ENCODE assay signal across 33 cellular contexts in the genomic region with DNA sequence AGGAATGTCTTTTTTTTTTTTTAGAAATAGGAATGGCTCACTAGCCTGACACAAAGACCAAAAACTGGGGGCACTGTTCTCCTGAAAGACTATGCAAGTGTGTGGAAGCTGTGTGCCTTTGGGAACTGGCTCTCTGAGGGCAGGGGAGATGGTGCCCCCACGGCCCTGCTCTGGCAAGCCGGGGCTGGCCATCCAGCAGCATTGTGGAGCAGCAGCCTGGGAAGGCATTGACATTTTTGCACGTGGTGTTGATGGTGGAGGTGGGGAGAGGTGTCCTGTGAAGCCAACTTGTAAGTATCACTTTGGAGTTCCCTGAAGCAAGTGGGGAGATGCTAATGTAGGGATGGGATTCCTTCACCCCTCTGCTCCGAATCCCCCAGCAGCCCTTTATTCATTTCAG.
"Had no signal": no experiment of that assay in that cellular context is flagged by ENCODE, and none has a peak within 500 bp of the region (broad histone marks: within the 10 kb centered on the region; RNA-seq: fewer than 3 reads in every experiment).

No MANE protein-coding gene starts in this region.

- H3K27ac Mint-ChIP-seq: activated B cell treated with CpG ODN at 0.5 μM for 24 hours; activated CD4-positive, alpha-beta memory T cell treated with anti-CD3 and anti-CD28 coated beads, Interleukin-2, amount 10 ng/mL, durations not matched to agents 7 days and 5 days; activated CD4-positive, alpha-beta T cell treated with anti-CD3 and anti-CD28 coated beads, Interleukin-2, amount 10 ng/mL, durations not matched to agents 24 days and 14 days; activated CD8-positive, alpha-beta memory T cell treated with anti-CD3 and anti-CD28 coated beads, Interleukin-2, amount 10 ng/mL, durations not matched to agents 7 days and 5 days; activated CD8-positive, alpha-beta T cell treated with anti-CD3 and anti-CD28 coated beads, Interleukin-2, amount 10 ng/mL, durations not matched to agents 7 days and 5 days; activated naive CD4-positive, alpha-beta T cell treated with anti-CD3 and anti-CD28 coated beads for 36 hours; activated naive CD4-positive, alpha-beta T cell treated with anti-CD3 and anti-CD28 coated beads, Interleukin-2, amount 50 U/mL, for 72 hours; activated naive CD8-positive, alpha-beta T cell treated with anti-CD3 and anti-CD28 coated beads for 36 hours; activated T-cell treated with anti-CD3 and anti-CD28 coated beads, Interleukin-2, amount 50 U/mL, for 24 hours; T-helper 1 cell treated with Interleukin-12 subunit alpha and Interleukin-12 subunit beta and Interleukin-4 antibody, amounts not matched to agents 30 μg/mL and 1 μg/mL, for 36 hours; T-helper 2 cell treated with Interferon-gamma antibody and Interleukin-4, amounts not matched to agents 5 μg/mL and 100 μg/mL, for 36 hours had no signal

- H3K36me3 ChIP-seq: adrenal gland, brain microvascular endothelial cell, breast epithelium had no signal

- H3K27me3 ChIP-seq: adrenal gland, body of pancreas, brain microvascular endothelial cell, breast epithelium had no signal

- H3K9me3 Mint-ChIP-seq: activated B cell treated with CpG ODN at 0.5 μM for 24 hours; activated CD4-positive, alpha-beta memory T cell treated with anti-CD3 and anti-CD28 coated beads, Interleukin-2, amount 10 ng/mL, durations not matched to agents 7 days and 5 days; activated CD4-positive, alpha-beta T cell treated with anti-CD3 and anti-CD28 coated beads, Interleukin-2, amount 10 ng/mL, durations not matched to agents 24 days and 14 days; activated naive CD4-positive, alpha-beta T cell treated with anti-CD3 and anti-CD28 coated beads for 36 hours; activated T-cell treated with anti-CD3 and anti-CD28 coated beads, Interleukin-2, amount 50 U/mL, for 24 hours; T-helper 1 cell treated with Interleukin-12 subunit alpha and Interleukin-12 subunit beta and Interleukin-4 antibody, amounts not matched to agents 30 μg/mL and 1 μg/mL, for 36 hours; T-helper 2 cell treated with Interferon-gamma antibody and Interleukin-4, amounts not matched to agents 5 μg/mL and 100 μg/mL, for 36 hours had no signal

- H3K4me1 ChIP-seq: adrenal gland, body of pancreas, breast epithelium had no signal

- H3K9me3 ChIP-seq: adrenal gland, body of pancreas, breast epithelium had no signal

- H3K27ac ChIP-seq: adrenal gland, body of pancreas, brain microvascular endothelial cell, breast epithelium, VCaP had no signal

- H3K36me3 Mint-ChIP-seq: activated CD8-positive, alpha-beta memory T cell treated with anti-CD3 and anti-CD28 coated beads, Interleukin-2, amount 10 ng/mL, durations not matched to agents 7 days and 5 days; activated naive CD4-positive, alpha-beta T cell treated with anti-CD3 and anti-CD28 coated beads, Interleukin-2, amount 50 U/mL, for 72 hours; activated naive CD8-positive, alpha-beta T cell treated with anti-CD3 and anti-CD28 coated beads for 36 hours had no signal

- ATAC-seq: activated CD8-positive, alpha-beta memory T cell treated with anti-CD3 and anti-CD28 coated beads, Interleukin-2, amount 10 ng/mL, durations not matched to agents 7 days and 5 days; activated CD8-positive, alpha-beta T cell treated with anti-CD3 and anti-CD28 coated beads, Interleukin-2, amount 10 ng/mL, durations not matched to agents 7 days and 5 days; activated naive CD4-positive, alpha-beta T cell treated with anti-CD3 and anti-CD28 coated beads, Interleukin-2, amount 50 U/mL, for 72 hours; body of pancreas had no signal

- H3K27me3 Mint-ChIP-seq: activated CD4-positive, alpha-beta memory T cell treated with anti-CD3 and anti-CD28 coated beads, Interleukin-2, amount 10 ng/mL, durations not matched to agents 7 days and 5 days; activated CD8-positive, alpha-beta memory T cell treated with anti-CD3 and anti-CD28 coated beads, Interleukin-2, amount 10 ng/mL, durations not matched to agents 7 days and 5 days; activated T-cell treated with anti-CD3 and anti-CD28 coated beads, Interleukin-2, amount 50 U/mL, for 24 hours had no signal

- H3K4me3 Mint-ChIP-seq: activated B cell treated with CpG ODN at 0.5 μM for 24 hours; activated CD4-positive, alpha-beta memory T cell treated with anti-CD3 and anti-CD28 coated beads, Interleukin-2, amount 10 ng/mL, durations not matched to agents 7 days and 5 days; activated CD4-positive, alpha-beta T cell treated with anti-CD3 and anti-CD28 coated beads, Interleukin-2, amount 10 ng/mL, durations not matched to agents 24 days and 14 days; activated CD8-positive, alpha-beta memory T cell treated with anti-CD3 and anti-CD28 coated beads, Interleukin-2, amount 10 ng/mL, durations not matched to agents 7 days and 5 days; activated CD8-positive, alpha-beta T cell treated with anti-CD3 and anti-CD28 coated beads, Interleukin-2, amount 10 ng/mL, durations not matched to agents 7 days and 5 days; activated naive CD4-positive, alpha-beta T cell treated with anti-CD3 and anti-CD28 coated beads for 36 hours; activated naive CD8-positive, alpha-beta T cell treated with anti-CD3 and anti-CD28 coated beads for 36 hours; activated T-cell treated with anti-CD3 and anti-CD28 coated beads, Interleukin-2, amount 50 U/mL, for 24 hours; T-helper 1 cell treated with Interleukin-12 subunit alpha and Interleukin-12 subunit beta and Interleukin-4 antibody, amounts not matched to agents 30 μg/mL and 1 μg/mL, for 36 hours; T-helper 2 cell treated with Interferon-gamma antibody and Interleukin-4, amounts not matched to agents 5 μg/mL and 100 μg/mL, for 36 hours had no signal

- H3K4me3 ChIP-seq: adrenal gland, body of pancreas, breast epithelium had no signal

- H3K4me1 Mint-ChIP-seq: activated B cell treated with CpG ODN at 0.5 μM for 24 hours; activated CD4-positive, alpha-beta memory T cell treated with anti-CD3 and anti-CD28 coated beads, Interleukin-2, amount 10 ng/mL, durations not matched to agents 7 days and 5 days; activated CD4-positive, alpha-beta T cell treated with anti-CD3 and anti-CD28 coated beads, Interleukin-2, amount 10 ng/mL, durations not matched to agents 24 days and 14 days; activated CD8-positive, alpha-beta memory T cell treated with anti-CD3 and anti-CD28 coated beads, Interleukin-2, amount 10 ng/mL, durations not matched to agents 7 days and 5 days; activated naive CD8-positive, alpha-beta T cell treated with anti-CD3 and anti-CD28 coated beads for 36 hours had no signal

- DNase-seq: activated B cell treated with CpG ODN at 0.5 μM for 24 hours; activated CD4-positive, alpha-beta memory T cell treated with anti-CD3 and anti-CD28 coated beads, Interleukin-2, amount 10 ng/mL, durations not matched to agents 7 days and 5 days; activated CD4-positive, alpha-beta T cell treated with anti-CD3 and anti-CD28 coated beads for 4 hours; activated CD4-positive, alpha-beta T cell treated with anti-CD3 and anti-CD28 coated beads, Interleukin-2, amount 10 ng/mL, durations not matched to agents 24 days and 14 days; activated CD4-positive, alpha-beta T cell treated with anti-CD3 and anti-CD28 coated beads, Interleukin-2, amount 50 U/mL, for 1 hour; activated CD4-positive, alpha-beta T cell treated with anti-CD3 and anti-CD28 coated beads, Interleukin-2, amount 50 U/mL, for 4 hours; activated CD4-positive, CD25-positive, alpha-beta regulatory T cell treated with anti-CD3 and anti-CD28 coated beads, Interleukin-2, amount 50 U/mL, for 72 hours; activated CD8-positive, alpha-beta memory T cell treated with anti-CD3 and anti-CD28 coated beads for 24 hours; activated CD8-positive, alpha-beta memory T cell treated with anti-CD3 and anti-CD28 coated beads, Interleukin-2, amount 10 ng/mL, durations not matched to agents 7 days and 5 days; activated CD8-positive, alpha-beta memory T cell treated with anti-CD3 and anti-CD28 coated beads, Interleukin-2, amount 50 U/mL, for 48 hours; activated CD8-positive, alpha-beta T cell treated with anti-CD3 and anti-CD28 coated beads, Interleukin-2, amount 10 ng/mL, durations not matched to agents 7 days and 5 days; activated effector memory CD4-positive, alpha-beta T cell treated with anti-CD3 and anti-CD28 coated beads, Interleukin-2, amount 50 U/mL, for 16 hours; activated gamma-delta T cell treated with Interleukin-2 at 50 U/mL for 16 hours; activated naive CD4-positive, alpha-beta T cell; activated naive CD4-positive, alpha-beta T cell treated with anti-CD3 and anti-CD28 coated beads for 36 hours; activated naive CD4-positive, alpha-beta T cell treated with anti-CD3 and anti-CD28 coated beads, Interleukin-2, amount 50 U/mL, for 16 hours; activated naive CD8-positive, alpha-beta T cell treated with anti-CD3 and anti-CD28 coated beads for 36 hours; activated T-cell treated with anti-CD3 and anti-CD28 coated beads, Interleukin-2, amount 50 U/mL, for 24 hours; activated T-cell treated with anti-CD3 and anti-CD28 coated beads, Interleukin-2, amount 50 U/mL, for 48 hours; adrenal gland; amniotic stem cell; aorta; body of pancreas; brain microvascular endothelial cell; central memory CD4-positive, alpha-beta T cell; T-helper 1 cell; T-helper 2 cell; T-helper 9 cell had no signal
